In the genomic region with DNA sequence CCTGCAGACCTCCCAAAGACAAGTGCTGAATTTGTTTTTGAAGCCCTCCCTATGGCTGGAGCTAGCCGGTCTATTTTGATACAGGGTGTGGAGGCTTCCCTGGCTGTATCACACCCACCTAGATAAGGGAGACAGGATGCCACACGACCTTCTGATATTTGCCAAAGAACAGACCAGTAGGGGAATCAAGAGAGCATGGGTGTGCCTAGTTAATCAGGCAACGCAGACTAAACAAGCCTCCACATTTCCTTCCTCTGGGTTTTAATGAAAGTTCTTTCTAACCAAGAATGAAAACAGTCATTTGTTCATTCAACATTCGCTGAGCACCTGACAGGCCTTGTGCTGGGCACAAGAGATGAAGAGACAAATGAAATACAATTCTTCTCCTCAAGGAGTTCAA, we compare ENCODE assay signal across 16 cellular contexts.
"Had no signal": no experiment of that assay in that cellular context is flagged by ENCODE, and none has a peak within 500 bp of the region (broad histone marks: within the 10 kb centered on the region; RNA-seq: fewer than 3 reads in every experiment).

No MANE protein-coding gene starts in this region.

- H3K36me3 ChIP-seq: suprapubic skin had no signal

- H3K4me1 ChIP-seq: body of pancreas, suprapubic skin had no signal

- FAIRE-seq: colon, endometrium, TTC549 had no signal

- H3K4me3 ChIP-seq: body of pancreas, suprapubic skin had no signal

- H3K9me3 ChIP-seq: body of pancreas, suprapubic skin had no signal

- H3K27me3 ChIP-seq: body of pancreas, suprapubic skin had no signal

- ATAC-seq: activated CD8-positive, alpha-beta T cell treated with anti-CD3 and anti-CD28 coated beads, Interleukin-2, amount 10 ng/mL, durations not matched to agents 7 days and 5 days; body of pancreas; left lobe of liver had no signal

- DNase-seq: activated CD4-positive, alpha-beta T cell treated with anti-CD3 and anti-CD28 coated beads, Interleukin-2, amount 10 ng/mL, durations not matched to agents 24 days and 14 days; activated CD8-positive, alpha-beta T cell treated with anti-CD3 and anti-CD28 coated beads, Interleukin-2, amount 10 ng/mL, durations not matched to agents 7 days and 5 days; activated naive CD4-positive, alpha-beta T cell treated with anti-CD3 and anti-CD28 coated beads for 36 hours; activated T-cell treated with anti-CD3 and anti-CD28 coated beads, Interleukin-2, amount 50 U/mL, for 24 hours; body of pancreas; caudate nucleus; hypothalamus; islet precursor cell; naive B cell; stimulated activated CD4-positive, alpha-beta T cell treated with anti-CD3 and anti-CD28 coated beads, Interleukin-2, amount 100 ng/mL, for 48 hours; trophoblast cell had no signal

- H3K27ac ChIP-seq: body of pancreas, suprapubic skin had no signal
